ENCODE assay signal across 12 cellular contexts in the genomic region with DNA sequence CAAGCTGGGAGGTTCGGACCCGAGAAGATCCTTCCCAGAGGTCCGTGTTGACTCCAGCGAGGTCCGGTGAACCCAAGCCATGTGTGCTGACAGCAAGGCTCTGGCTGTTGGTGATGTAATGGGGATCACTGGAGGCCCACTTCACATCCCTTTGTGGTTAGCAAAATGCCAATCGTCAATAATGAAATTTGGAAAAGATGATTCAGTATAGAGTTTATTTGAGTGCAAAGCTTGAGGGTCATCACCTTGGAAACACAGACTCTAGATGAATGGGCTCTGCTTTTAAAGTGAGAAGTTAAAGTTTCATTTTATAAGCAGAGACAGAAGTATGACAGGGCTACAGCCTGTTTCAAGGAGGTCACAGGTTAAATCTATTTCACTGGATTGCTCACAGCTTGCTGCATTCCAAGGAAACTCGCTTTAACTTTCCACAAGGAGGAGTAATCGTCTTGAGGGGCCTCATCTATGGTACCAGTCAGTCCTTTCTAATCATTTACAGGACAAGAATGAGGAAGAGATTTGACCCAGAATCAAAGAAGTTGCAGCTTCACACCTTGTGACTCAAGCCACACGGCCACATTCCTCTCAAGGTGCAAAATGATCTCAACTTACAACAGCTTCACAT.
DNase-seq lines count a peak whose midpoint lies in the region; ATAC-seq, FAIRE-seq and TF ChIP-seq lines count a peak whose summit lies in the region.
"Had no signal": no experiment of that assay in that cellular context is flagged by ENCODE, and none has a peak within 500 bp of the region (broad histone marks: within the 10 kb centered on the region; RNA-seq: fewer than 3 reads in every experiment).

No MANE protein-coding gene starts in this region.

- POLR2A ChIA-PET in CD8-positive, alpha-beta T cell (lab: Charles Lee) = no interaction called here

- peak; percentile 93 for FAIRE-seq in RCC 7860 (lab: Jason Lieb, UNC)
- no peak for FAIRE-seq in pancreas (lab: Jason Lieb, UNC)
- FAIRE-seq: TTC549 had no signal

- H3K9me3 Mint-ChIP-seq in CD8-positive, alpha-beta T cell = no peaks in the 10 kb centered on the region

- H3K36me3 ChIP-seq in pancreas = no peaks in the 10 kb centered on the region
- H3K36me3 ChIP-seq in CD8-positive, alpha-beta T cell (ENCODE audit: insufficient read depth, low read length) = no peaks in the 10 kb centered on the region

- CTCF ChIA-PET in CD8-positive, alpha-beta T cell (lab: Charles Lee) = interaction anchor here (1.1 to 1.2 kb wide), 2 partner anchors 9 to 599 kb away, joined by 3 read pairs; no protein-coding TSS in a partner anchor

- H3K27ac ChIP-seq in pancreas = no peak overlapping the region
- H3K27ac ChIP-seq in CD8-positive, alpha-beta T cell (ENCODE audit: low read depth, low read length) = no peak overlapping the region

- intact Hi-C loops in pancreas (cut with DNase I) (no loop called here), cardiac septum (cut with DNase I) (loop anchor here (5.0 kb wide), 2 partner anchors 199 to 264 kb away; no protein-coding TSS in a partner anchor)
- intact Hi-C loops in CD8-positive, alpha-beta T cell (cut with DNase I, micrococcal nuclease) = loop anchor here (5.0 kb wide), 2 partner anchors 601 to 836 kb away; a partner anchor contains a TSS

- H3K27me3 Mint-ChIP-seq in CD8-positive, alpha-beta T cell (ENCODE audit: low read depth) = peaks cover 11% of the 10 kb centered on the region

- DNase-seq in EH (ENCODE audit: low read depth) (peak; percentile 88), RCC 7860 (ENCODE audit: low spot score) (peak; percentile 98), pancreas (no peak), cardiac septum (ENCODE audit: low spot score) (no peak), NCI-H510A treated with DMSO at 0.1 percent for 48 hours (lab: John Stamatoyannopoulos, UW) (no peak)
- DNase-seq in CD8-positive, alpha-beta T cell = no peak
- DNase-seq: mucosa of descending colon; NCI-H82; stimulated activated CD4-positive, alpha-beta T cell treated with anti-CD3 and anti-CD28 coated beads, Interleukin-4, amount 100 ng/mL, for 4 hours had no signal

- 53 to 66% methylated on average over 9 of the region's 9 CpGs for WGBS in pancreas, 2 donors

- no peak overlapping the region for H3K27ac Mint-ChIP-seq in CD8-positive, alpha-beta T cell

- no peak overlapping the region for H3K4me3 ChIP-seq in pancreas
- no peak overlapping the region for H3K4me3 ChIP-seq in CD8-positive, alpha-beta T cell (ENCODE audit: low read depth, low read length)
- H3K4me3 ChIP-seq: mucosa of descending colon had no signal

- no peak overlapping the region for H3K4me3 Mint-ChIP-seq in CD8-positive, alpha-beta T cell

- peaks cover 5% of the 10 kb centered on the region for H3K4me1 Mint-ChIP-seq in CD8-positive, alpha-beta T cell (ENCODE audit: low read depth)

- H3K9me3 ChIP-seq in pancreas = no peaks in the 10 kb centered on the region
- no peaks in the 10 kb centered on the region for H3K9me3 ChIP-seq in CD8-positive, alpha-beta T cell (ENCODE audit: low read length)
- H3K9me3 ChIP-seq: mucosa of descending colon had no signal

- H3K36me3 Mint-ChIP-seq in CD8-positive, alpha-beta T cell = no peaks in the 10 kb centered on the region

- no peak for TF ChIP-seq CTCF in pancreas (IDR thresholded peaks at IDR 0.05)
- no peak for TF ChIP-seq CTCF in CD8-positive, alpha-beta T cell (IDR thresholded peaks at IDR 0.05)

- ATAC-seq in esophagus mucosa (peak; percentile 31), pancreas (peak in 3 of 4 donors; percentile 16 to 27 (median 22)), HG02763 (IDR thresholded peaks at IDR 0.05; ENCODE audit: unreplicated experiment) (no peak)
- ATAC-seq in CD8-positive, alpha-beta T cell = no peak
- ATAC-seq: mucosa of descending colon had no signal

- no peaks in the 10 kb centered on the region for H3K27me3 ChIP-seq in pancreas
- H3K27me3 ChIP-seq in CD8-positive, alpha-beta T cell (ENCODE audit: insufficient read depth, low read length) = peaks cover 3% of the 10 kb centered on the region

- H3K4me1 ChIP-seq in pancreas = no peaks in the 10 kb centered on the region
- peaks cover 8% of the 10 kb centered on the region for H3K4me1 ChIP-seq in CD8-positive, alpha-beta T cell (ENCODE audit: insufficient read depth, low read length)

Comparison
In these comparisons a context has a peak if more than half of its experiments do, and no peak if none do; other contexts are left out.
1. DNase-seq: peak in EH (single experiment) and RCC 7860 (single experiment); none in pancreas (0 of 6), cardiac septum (single experiment), CD8-positive, alpha-beta T cell (0 of 7) and NCI-H510A treated with DMSO at 0.1 percent for 48 hours (single experiment).
2. ATAC-seq: peak in esophagus mucosa (single experiment) and pancreas (3 of 4); none in HG02763 (single experiment) and CD8-positive, alpha-beta T cell (single experiment).
3. intact Hi-C loops: an anchor here in cardiac septum (5.0 kb wide) and CD8-positive, alpha-beta T cell (5.0 kb wide); none called in pancreas.